In the genomic region with DNA sequence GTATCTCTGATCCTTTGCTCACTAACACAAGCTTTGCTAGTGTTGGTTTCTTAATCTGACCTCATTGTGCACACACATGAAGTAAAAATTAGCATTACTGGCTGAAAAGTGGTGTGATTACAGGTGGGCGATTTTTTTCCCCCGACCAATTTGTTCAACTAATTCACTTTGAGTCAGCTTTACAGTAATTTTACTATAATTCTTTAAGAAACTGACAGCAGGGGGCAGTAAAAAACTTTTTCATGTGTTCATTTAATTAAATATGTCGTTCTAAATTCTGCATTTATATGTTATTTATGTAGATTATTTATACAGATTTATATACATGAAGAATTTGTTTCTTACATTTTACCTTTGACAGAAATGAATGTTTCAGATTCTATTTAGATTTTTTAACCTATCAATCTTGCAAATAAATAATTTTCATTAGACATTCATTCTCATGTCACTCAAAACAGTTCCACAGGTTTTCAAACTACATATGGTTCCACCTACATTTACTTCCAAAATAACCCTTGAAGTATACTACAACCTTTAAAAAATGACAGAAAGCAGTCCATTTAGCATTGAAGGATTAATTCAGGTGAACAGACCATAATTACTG, we compare ENCODE assay signal across 7 cellular contexts. TPM values are rescaled to one million over a fixed set of nuclear protein-coding genes. Genes with fewer than 3 reads are reported as not detected.
A peak's percentile ranks its signal among the peaks of the same experiment; 100 is the strongest.
DNase-seq lines count a peak whose midpoint lies in the region; ATAC-seq and TF ChIP-seq lines count a peak whose summit lies in the region.

No MANE protein-coding gene starts in this region.

- TF ChIP-seq CTCF in GM12873 (IDR thresholded peaks at IDR 0.05; ENCODE audit: insufficient read depth, low read depth, low read length, missing control alignments): peak; percentile 1
- peak in 55 of 56 donors; percentile 13 to 72 (median 51) for TF ChIP-seq CTCF in dorsolateral prefrontal cortex (IDR thresholded peaks at IDR 0.05 in 54 of 56, conservative IDR thresholded peaks at IDR 0.05 in 2 of 56; ENCODE audit: low read depth in 1 of 56, partially characterized antibody in 56 of 56)

- DNase-seq in NCI-H345 treated with DMSO at 0.1 percent for 48 hours (lab: John Stamatoyannopoulos, UW; ENCODE audit: unreplicated experiment): peak; percentile 4
- DNase-seq in dorsolateral prefrontal cortex: no peak
- DNase-seq in renal cortical epithelial cell (ENCODE audit: low read depth): peak; percentile 30
- DNase-seq in stimulated activated CD4-positive, alpha-beta T cell treated with anti-CD3 and anti-CD28 coated beads, Interleukin-4, amount 100 ng/mL, for 1 hour: no peak
- no peak for DNase-seq in NCI-H2171 (lab: John Stamatoyannopoulos, UW)

- H3K27ac ChIP-seq in dorsolateral prefrontal cortex: no peak overlapping the region

- H3K4me3 ChIP-seq in dorsolateral prefrontal cortex: no peak overlapping the region

- ATAC-seq in GM21529 (IDR thresholded peaks at IDR 0.05; ENCODE audit: unreplicated experiment): no peak

- peaks cover 0 to 11% (median 0%) of the 10 kb centered on the region in 45 donors for H3K27me3 ChIP-seq in dorsolateral prefrontal cortex

- intact Hi-C loops in dorsolateral prefrontal cortex (cut with DNase I): no loop called here

RNA-seq across cellular contexts. Expression of gene PALLD, which starts 17.5 kb away (rescaled TPM):
- total RNA-seq in dorsolateral prefrontal cortex (100 to 1,000 TPM in 7 of 120 experiments, 10 to 100 TPM in 113; 26.7 to 132 (median 52.4) TPM), renal cortical epithelial cell (190 and 278 TPM in 2 replicates)

RNA-seq across cellular contexts. Expression of gene DDX60L, which starts 34.1 kb away (rescaled TPM):
- 10 to 100 TPM in 11 of 120 experiments, 1 to 10 TPM in 109; 2.7 to 25.3 (median 6.1) TPM for total RNA-seq in dorsolateral prefrontal cortex
- 22.5 and 44.6 TPM in 2 replicates for total RNA-seq in renal cortical epithelial cell

Comparison
In these comparisons a context has a peak if more than half of its experiments do, and no peak if none do; other contexts are left out.
1. DNase-seq: peak in NCI-H345 treated with DMSO at 0.1 percent for 48 hours (single experiment) and renal cortical epithelial cell (single experiment); none in dorsolateral prefrontal cortex (0 of 10), stimulated activated CD4-positive, alpha-beta T cell treated with anti-CD3 and anti-CD28 coated beads, Interleukin-4, amount 100 ng/mL, for 1 hour (single experiment) and NCI-H2171 (single experiment).